Comparison of ENCODE assay signal across 24 cellular contexts in the genomic region with DNA sequence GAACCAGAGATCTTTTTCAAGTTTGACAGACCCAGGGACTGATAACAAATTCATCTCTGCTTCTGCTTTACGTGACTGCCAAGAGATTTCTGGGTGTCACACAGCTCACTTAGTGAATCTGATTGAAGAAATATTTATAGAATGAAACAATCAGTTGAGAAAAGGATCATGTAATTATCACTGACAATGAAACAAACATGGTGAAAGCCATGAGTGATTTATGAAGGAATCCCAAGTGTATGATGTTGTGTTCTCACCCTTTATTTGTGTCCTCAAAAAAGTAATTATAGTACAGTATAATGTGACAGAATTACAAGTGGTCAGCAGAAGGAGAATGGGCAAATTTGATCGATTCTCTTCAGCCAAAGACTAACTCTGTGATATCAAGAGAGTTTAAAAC.
"Had no signal": no experiment of that assay in that cellular context is flagged by ENCODE, and none has a peak within 500 bp of the region (broad histone marks: within the 10 kb centered on the region; RNA-seq: fewer than 3 reads in every experiment).

No MANE protein-coding gene starts in this region.

- H3K36me3 ChIP-seq: neural progenitor cell, ovary, right lobe of liver, sigmoid colon, stomach, thoracic aorta, thyroid gland, tibial nerve, upper lobe of left lung, vagina had no signal

- H3K27ac ChIP-seq: neural progenitor cell, ovary, parathyroid adenoma, psoas muscle, right lobe of liver, sigmoid colon, stomach, thoracic aorta, thyroid gland, tibial nerve, upper lobe of left lung, vagina had no signal

- H3K9me3 ChIP-seq: ovary, psoas muscle, right lobe of liver, thyroid gland, tibial nerve, upper lobe of left lung, vagina had no signal

- ATAC-seq: psoas muscle; right cardiac atrium; right lobe of liver; stimulated activated effector memory CD8-positive, alpha-beta T cell treated with anti-CD3 and anti-CD28 coated beads, Interleukin-12 subunit alpha, Interleukin-12 subunit beta, amount 100 ng/mL, for 72 hours; stimulated activated naive B cell treated with anti-CD40 and anti-IgM and Interleukin-4, amounts not matched to agents 10 μg/mL and 1 μg/mL and 100 μg/mL, for 72 hours had no signal

- H3K4me1 ChIP-seq: neural progenitor cell, parathyroid adenoma, psoas muscle, right lobe of liver, sigmoid colon, stomach, thyroid gland, tibial nerve, upper lobe of left lung, vagina had no signal

- DNase-seq: occipital lobe; ovary; posterior cingulate gyrus; psoas muscle; right cardiac atrium; right lobe of liver; sigmoid colon; small intestine; stimulated activated CD4-positive, alpha-beta T cell treated with anti-CD3 and anti-CD28 coated beads, Interleukin-15, amount 100 ng/mL, for 24 hours; stimulated activated CD4-positive, alpha-beta T cell treated with anti-CD3 and anti-CD28 coated beads, Interleukin-2, amount 100 ng/mL, for 24 hours; stimulated activated CD4-positive, alpha-beta T cell treated with anti-CD3 and anti-CD28 coated beads, Interleukin-2, amount 100 ng/mL, for 48 hours; stimulated activated CD4-positive, alpha-beta T cell treated with anti-CD3 and anti-CD28 coated beads, Interleukin-4, amount 100 ng/mL, for 24 hours; stimulated activated naive B cell treated with anti-CD40 and anti-IgM and Interleukin-4, amounts not matched to agents 10 μg/mL and 1 μg/mL and 100 μg/mL, for 72 hours; stimulated activated naive CD4-positive, alpha-beta T cell treated with Interleukin-2 at 50 U/mL for 16 hours; stomach; thyroid gland; trophoblast cell; upper lobe of left lung had no signal

- H3K4me3 ChIP-seq: neural progenitor cell, ovary, psoas muscle, right lobe of liver, sigmoid colon, stomach, thoracic aorta, thyroid gland, tibial nerve, upper lobe of left lung, vagina had no signal
